11 cellular contexts compared by ENCODE assay signal in genomic region chr2:105644174-105644980, GRCh38.
A peak's percentile ranks its signal among the peaks of the same experiment; 100 is the strongest.
DNase-seq lines count a peak whose midpoint lies in the region; ATAC-seq and TF ChIP-seq lines count a peak whose summit lies in the region.
"Had no signal": no experiment of that assay in that cellular context is flagged by ENCODE, and none has a peak within 500 bp of the region (broad histone marks: within the 10 kb centered on the region; RNA-seq: fewer than 3 reads in every experiment).

No MANE protein-coding gene starts in this region.

- TF ChIP-seq CTCF in fibroblast of lung (conservative IDR thresholded peaks at IDR 0.05 in 1 of 2, IDR thresholded peaks at IDR 0.05 in 1 of 2; ENCODE audit: low read depth in 1 of 2, low read length in 2 of 2) = no peak
- TF ChIP-seq CTCF in osteoblast (IDR thresholded peaks at IDR 0.05; ENCODE audit: extremely low read depth, low read depth, low read length) = no peak

- no peak for ATAC-seq in HG03135 (IDR thresholded peaks at IDR 0.05; ENCODE audit: unreplicated experiment)

- H3K36me3 ChIP-seq in fibroblast of lung (ENCODE audit: control insufficient read depth, insufficient read depth, low read length) (no peaks in the 10 kb centered on the region), osteoblast (ENCODE audit: insufficient read depth, low read length) (no peaks in the 10 kb centered on the region)
- H3K36me3 ChIP-seq: BE2C, HAP-1 had no signal

- H3K4me2 ChIP-seq in fibroblast of lung (ENCODE audit: extremely low read depth, insufficient read depth, low read length) = no peak overlapping the region
- peak overlapping the region; percentile 60 for H3K4me2 ChIP-seq in osteoblast (ENCODE audit: insufficient read depth, low read length)

- no peak overlapping the region for H2AFZ ChIP-seq in fibroblast of lung (ENCODE audit: low read length)
- H2AFZ ChIP-seq in osteoblast (ENCODE audit: low read length) = peak overlapping the region; percentile 50

- DNase-seq in AG20443 (ENCODE audit: low spot score) (peak; percentile 49), NCI-H748 (lab: John Stamatoyannopoulos, UW; ENCODE audit: unreplicated experiment) (peak; percentile 45), fibroblast of lung (ENCODE audit: low read depth in 2 of 2) (peak; percentile 13 to 19), osteoblast (ENCODE audit: insufficient read length, low spot score, missing footprints) (no peak), NCI-H187 (lab: John Stamatoyannopoulos, UW) (no peak), NCI-H1417 treated with DMSO at 0.1 percent for 48 hours (lab: John Stamatoyannopoulos, UW) (no peak), NOMO-1 treated with DMSO at 0.1 percent for 48 hours (lab: John Stamatoyannopoulos, UW; ENCODE audit: unreplicated experiment) (no peak)
- DNase-seq: BE2C, NCI-H226 had no signal

- no peaks in the 10 kb centered on the region for H3K9me3 ChIP-seq in fibroblast of lung (ENCODE audit: control insufficient read depth, insufficient read depth, low read depth, low read length)
- no peaks in the 10 kb centered on the region for H3K9me3 ChIP-seq in osteoblast (ENCODE audit: low read depth, low read length)
- H3K9me3 ChIP-seq: BE2C, HAP-1 had no signal

- H3K27me3 ChIP-seq in fibroblast of lung (ENCODE audit: control insufficient read depth, insufficient read depth, low read length) (peaks cover 14% of the 10 kb centered on the region), osteoblast (ENCODE audit: insufficient read depth, low read length) (peaks cover 35% of the 10 kb centered on the region)
- H3K27me3 ChIP-seq: BE2C had no signal

- H3K27ac ChIP-seq in fibroblast of lung (ENCODE audit: insufficient read depth, low read length) (no peak overlapping the region), osteoblast (ENCODE audit: low read depth, low read length) (no peak overlapping the region)

- H3K79me2 ChIP-seq in fibroblast of lung (ENCODE audit: control insufficient read depth, insufficient read depth, low read length) (no peaks in the 10 kb centered on the region), osteoblast (ENCODE audit: insufficient read depth, low read length) (no peaks in the 10 kb centered on the region)

- H3K4me3 ChIP-seq in fibroblast of lung (replicated peaks in 1 of 4; ENCODE audit: control extremely low read depth in 1 of 4, insufficient read depth in 1 of 4, low read depth in 3 of 4, low read length in 4 of 4) (no peak overlapping the region), osteoblast (ENCODE audit: insufficient read depth, low read length) (peak overlapping the region; percentile 48)
- H3K4me3 ChIP-seq: HAP-1 had no signal

- no peaks in the 10 kb centered on the region for H4K20me1 ChIP-seq in fibroblast of lung (ENCODE audit: control insufficient read depth, extremely low read depth, insufficient read depth, low read length)
- no peaks in the 10 kb centered on the region for H4K20me1 ChIP-seq in osteoblast (ENCODE audit: insufficient read depth, low read length)

- H3K9ac ChIP-seq in fibroblast of lung (ENCODE audit: insufficient read depth, low read length) = no peak overlapping the region

- H3K4me1 ChIP-seq in fibroblast of lung (ENCODE audit: control insufficient read depth, extremely low read depth, insufficient read depth, low read length) (peaks cover 2% of the 10 kb centered on the region), osteoblast (ENCODE audit: insufficient read depth, low read length) (peaks cover 9% of the 10 kb centered on the region)
- H3K4me1 ChIP-seq: BE2C, HAP-1 had no signal

Comparison
In these comparisons a context has a peak if more than half of its experiments do, and no peak if none do; other contexts are left out.
1. DNase-seq: peak in AG20443 (single experiment), NCI-H748 (single experiment) and fibroblast of lung (2 of 2); none in osteoblast (single experiment), NCI-H187 (0 of 2), NCI-H1417 treated with DMSO at 0.1 percent for 48 hours (single experiment) and NOMO-1 treated with DMSO at 0.1 percent for 48 hours (single experiment).